Comparison of ENCODE assay signal across 2 cellular contexts in the genomic region with DNA sequence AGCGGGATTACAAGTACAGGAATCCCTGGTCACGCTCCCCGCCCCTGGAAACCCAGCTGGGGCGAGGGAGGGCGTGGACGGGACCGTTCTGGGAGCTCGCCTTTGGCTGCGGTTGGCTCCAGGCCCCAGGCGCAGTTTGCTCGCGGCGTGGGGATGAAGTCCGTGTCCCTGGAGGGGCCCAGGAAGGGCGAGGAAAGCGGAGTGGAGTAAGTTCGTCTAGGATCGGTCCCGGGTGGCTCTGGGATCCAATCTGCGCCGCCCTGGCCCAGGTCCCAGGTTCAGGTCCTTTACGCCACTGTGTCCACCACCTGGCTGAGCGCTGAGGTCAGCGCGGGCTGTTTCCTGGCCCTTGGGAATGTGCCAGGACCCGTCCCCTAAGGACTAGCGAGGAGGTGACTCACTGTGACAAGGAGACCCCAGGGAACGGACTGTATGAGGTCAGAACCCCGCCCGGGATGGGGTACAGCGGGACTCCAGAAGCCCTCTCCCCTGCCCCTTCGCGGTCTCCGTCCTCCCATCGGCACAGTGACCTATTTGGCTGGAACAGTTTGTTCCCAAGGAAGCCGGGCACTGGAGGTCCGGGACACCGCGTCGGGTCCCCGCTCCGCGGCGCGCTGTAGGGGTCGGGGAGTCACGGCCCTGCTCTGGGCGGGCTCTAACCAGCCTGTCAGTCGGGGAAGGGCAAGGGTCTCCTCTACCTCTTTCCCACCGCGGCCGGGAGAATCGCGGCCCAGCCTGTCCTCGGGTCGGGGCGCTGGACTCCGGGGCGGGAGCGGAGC.
TF ChIP-seq lines count a peak whose summit lies in the region.

No MANE protein-coding gene starts in this region.

TF ChIP-seq in HEK293, 187 proteins besides CTCF, POLR2A, EP300 and RAD21 (continued from another document and continues in another):
- TF ChIP-seq, protein P1, sequence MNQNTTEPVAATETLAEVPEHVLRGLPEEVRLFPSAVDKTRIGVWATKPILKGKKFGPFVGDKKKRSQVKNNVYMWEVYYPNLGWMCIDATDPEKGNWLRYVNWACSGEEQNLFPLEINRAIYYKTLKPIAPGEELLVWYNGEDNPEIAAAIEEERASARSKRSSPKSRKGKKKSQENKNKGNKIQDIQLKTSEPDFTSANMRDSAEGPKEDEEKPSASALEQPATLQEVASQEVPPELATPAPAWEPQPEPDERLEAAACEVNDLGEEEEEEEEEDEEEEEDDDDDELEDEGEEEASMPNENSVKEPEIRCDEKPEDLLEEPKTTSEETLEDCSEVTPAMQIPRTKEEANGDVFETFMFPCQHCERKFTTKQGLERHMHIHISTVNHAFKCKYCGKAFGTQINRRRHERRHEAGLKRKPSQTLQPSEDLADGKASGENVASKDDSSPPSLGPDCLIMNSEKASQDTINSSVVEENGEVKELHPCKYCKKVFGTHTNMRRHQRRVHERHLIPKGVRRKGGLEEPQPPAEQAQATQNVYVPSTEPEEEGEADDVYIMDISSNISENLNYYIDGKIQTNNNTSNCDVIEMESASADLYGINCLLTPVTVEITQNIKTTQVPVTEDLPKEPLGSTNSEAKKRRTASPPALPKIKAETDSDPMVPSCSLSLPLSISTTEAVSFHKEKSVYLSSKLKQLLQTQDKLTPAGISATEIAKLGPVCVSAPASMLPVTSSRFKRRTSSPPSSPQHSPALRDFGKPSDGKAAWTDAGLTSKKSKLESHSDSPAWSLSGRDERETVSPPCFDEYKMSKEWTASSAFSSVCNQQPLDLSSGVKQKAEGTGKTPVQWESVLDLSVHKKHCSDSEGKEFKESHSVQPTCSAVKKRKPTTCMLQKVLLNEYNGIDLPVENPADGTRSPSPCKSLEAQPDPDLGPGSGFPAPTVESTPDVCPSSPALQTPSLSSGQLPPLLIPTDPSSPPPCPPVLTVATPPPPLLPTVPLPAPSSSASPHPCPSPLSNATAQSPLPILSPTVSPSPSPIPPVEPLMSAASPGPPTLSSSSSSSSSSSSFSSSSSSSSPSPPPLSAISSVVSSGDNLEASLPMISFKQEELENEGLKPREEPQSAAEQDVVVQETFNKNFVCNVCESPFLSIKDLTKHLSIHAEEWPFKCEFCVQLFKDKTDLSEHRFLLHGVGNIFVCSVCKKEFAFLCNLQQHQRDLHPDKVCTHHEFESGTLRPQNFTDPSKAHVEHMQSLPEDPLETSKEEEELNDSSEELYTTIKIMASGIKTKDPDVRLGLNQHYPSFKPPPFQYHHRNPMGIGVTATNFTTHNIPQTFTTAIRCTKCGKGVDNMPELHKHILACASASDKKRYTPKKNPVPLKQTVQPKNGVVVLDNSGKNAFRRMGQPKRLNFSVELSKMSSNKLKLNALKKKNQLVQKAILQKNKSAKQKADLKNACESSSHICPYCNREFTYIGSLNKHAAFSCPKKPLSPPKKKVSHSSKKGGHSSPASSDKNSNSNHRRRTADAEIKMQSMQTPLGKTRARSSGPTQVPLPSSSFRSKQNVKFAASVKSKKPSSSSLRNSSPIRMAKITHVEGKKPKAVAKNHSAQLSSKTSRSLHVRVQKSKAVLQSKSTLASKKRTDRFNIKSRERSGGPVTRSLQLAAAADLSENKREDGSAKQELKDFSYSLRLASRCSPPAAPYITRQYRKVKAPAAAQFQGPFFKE (tag by site-specific recombination; IDR thresholded peaks at IDR 0.05; ENCODE audit: borderline replicate concordance) = no peak
- no peak; the same call in 1 of the 2 replicates for TF ChIP-seq KLF10 (tag by site-specific recombination; IDR thresholded peaks at IDR 0.05)
- TF ChIP-seq ZNF214 (tag by site-specific recombination; IDR thresholded peaks at IDR 0.05; ENCODE audit: borderline replicate concordance) = no peak
- TF ChIP-seq, protein P2, sequence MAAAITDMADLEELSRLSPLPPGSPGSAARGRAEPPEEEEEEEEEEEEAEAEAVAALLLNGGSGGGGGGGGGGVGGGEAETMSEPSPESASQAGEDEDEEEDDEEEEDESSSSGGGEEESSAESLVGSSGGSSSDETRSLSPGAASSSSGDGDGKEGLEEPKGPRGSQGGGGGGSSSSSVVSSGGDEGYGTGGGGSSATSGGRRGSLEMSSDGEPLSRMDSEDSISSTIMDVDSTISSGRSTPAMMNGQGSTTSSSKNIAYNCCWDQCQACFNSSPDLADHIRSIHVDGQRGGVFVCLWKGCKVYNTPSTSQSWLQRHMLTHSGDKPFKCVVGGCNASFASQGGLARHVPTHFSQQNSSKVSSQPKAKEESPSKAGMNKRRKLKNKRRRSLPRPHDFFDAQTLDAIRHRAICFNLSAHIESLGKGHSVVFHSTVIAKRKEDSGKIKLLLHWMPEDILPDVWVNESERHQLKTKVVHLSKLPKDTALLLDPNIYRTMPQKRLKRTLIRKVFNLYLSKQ (tag by site-specific recombination; IDR thresholded peaks at IDR 0.05; ENCODE audit: borderline replicate concordance) = no peak
- no peak for TF ChIP-seq ZNF155 (tag by site-specific recombination; IDR thresholded peaks at IDR 0.05)
- TF ChIP-seq, protein P3, sequence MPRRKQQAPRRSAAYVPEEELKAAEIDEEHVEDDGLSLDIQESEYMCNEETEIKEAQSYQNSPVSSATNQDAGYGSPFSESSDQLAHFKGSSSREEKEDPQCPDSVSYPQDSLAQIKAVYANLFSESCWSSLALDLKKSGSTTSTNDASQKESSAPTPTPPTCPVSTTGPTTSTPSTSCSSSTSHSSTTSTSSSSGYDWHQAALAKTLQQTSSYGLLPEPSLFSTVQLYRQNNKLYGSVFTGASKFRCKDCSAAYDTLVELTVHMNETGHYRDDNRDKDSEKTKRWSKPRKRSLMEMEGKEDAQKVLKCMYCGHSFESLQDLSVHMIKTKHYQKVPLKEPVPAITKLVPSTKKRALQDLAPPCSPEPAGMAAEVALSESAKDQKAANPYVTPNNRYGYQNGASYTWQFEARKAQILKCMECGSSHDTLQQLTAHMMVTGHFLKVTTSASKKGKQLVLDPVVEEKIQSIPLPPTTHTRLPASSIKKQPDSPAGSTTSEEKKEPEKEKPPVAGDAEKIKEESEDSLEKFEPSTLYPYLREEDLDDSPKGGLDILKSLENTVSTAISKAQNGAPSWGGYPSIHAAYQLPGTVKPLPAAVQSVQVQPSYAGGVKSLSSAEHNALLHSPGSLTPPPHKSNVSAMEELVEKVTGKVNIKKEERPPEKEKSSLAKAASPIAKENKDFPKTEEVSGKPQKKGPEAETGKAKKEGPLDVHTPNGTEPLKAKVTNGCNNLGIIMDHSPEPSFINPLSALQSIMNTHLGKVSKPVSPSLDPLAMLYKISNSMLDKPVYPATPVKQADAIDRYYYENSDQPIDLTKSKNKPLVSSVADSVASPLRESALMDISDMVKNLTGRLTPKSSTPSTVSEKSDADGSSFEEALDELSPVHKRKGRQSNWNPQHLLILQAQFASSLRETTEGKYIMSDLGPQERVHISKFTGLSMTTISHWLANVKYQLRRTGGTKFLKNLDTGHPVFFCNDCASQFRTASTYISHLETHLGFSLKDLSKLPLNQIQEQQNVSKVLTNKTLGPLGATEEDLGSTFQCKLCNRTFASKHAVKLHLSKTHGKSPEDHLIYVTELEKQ (tag by site-specific recombination; IDR thresholded peaks at IDR 0.05; ENCODE audit: borderline replicate concordance) = no peak
- TF ChIP-seq ZNF843 (tag by site-specific recombination; IDR thresholded peaks at IDR 0.05) = peak; percentile 10; the same call in 1 of the 2 replicates
- no peak for TF ChIP-seq SETDB1 (IDR thresholded peaks at IDR 0.05; ENCODE audit: insufficient read length, low read length)
- no peak for TF ChIP-seq ZNF555 (tag by site-specific recombination; conservative IDR thresholded peaks at IDR 0.05)
- no peak for TF ChIP-seq ZNF426 (tag by site-specific recombination; IDR thresholded peaks at IDR 0.05)
- TF ChIP-seq ZNF274 (IDR thresholded peaks at IDR 0.05; ENCODE audit: low read length) = no peak
- TF ChIP-seq ZNF274 (tag by site-specific recombination; IDR thresholded peaks at IDR 0.05; ENCODE audit: borderline replicate concordance) = no peak
- TF ChIP-seq ZNF114 (tag by site-specific recombination; IDR thresholded peaks at IDR 0.05) = no peak
- TF ChIP-seq ZNF677 (tag by site-specific recombination; IDR thresholded peaks at IDR 0.05) = no peak
- TF ChIP-seq ZNF600 (tag by site-specific recombination; IDR thresholded peaks at IDR 0.05) = peak; percentile 15

TF ChIP-seq in HepG2, 621 proteins besides CTCF, POLR2A, EP300 and RAD21 (continued from another document):
- TF ChIP-seq, protein P4, sequence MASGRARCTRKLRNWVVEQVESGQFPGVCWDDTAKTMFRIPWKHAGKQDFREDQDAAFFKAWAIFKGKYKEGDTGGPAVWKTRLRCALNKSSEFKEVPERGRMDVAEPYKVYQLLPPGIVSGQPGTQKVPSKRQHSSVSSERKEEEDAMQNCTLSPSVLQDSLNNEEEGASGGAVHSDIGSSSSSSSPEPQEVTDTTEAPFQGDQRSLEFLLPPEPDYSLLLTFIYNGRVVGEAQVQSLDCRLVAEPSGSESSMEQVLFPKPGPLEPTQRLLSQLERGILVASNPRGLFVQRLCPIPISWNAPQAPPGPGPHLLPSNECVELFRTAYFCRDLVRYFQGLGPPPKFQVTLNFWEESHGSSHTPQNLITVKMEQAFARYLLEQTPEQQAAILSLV (CRISPR knock-in tag; IDR thresholded peaks at IDR 0.05; ENCODE audit: borderline replicate concordance) = no peak
- TF ChIP-seq ZFP90 (CRISPR knock-in tag; IDR thresholded peaks at IDR 0.05; ENCODE audit: borderline replicate concordance) (no peak; the same call in 1 of the 2 replicates), ZNF20 (CRISPR knock-in tag; IDR thresholded peaks at IDR 0.05) (no peak), PHF8 (CRISPR knock-in tag; IDR thresholded peaks at IDR 0.05) (0 out of 2 replicates have a peak, but pooled peaks have one; percentile 16), ZNF33A (CRISPR knock-in tag; IDR thresholded peaks at IDR 0.05; ENCODE audit: borderline replicate concordance) (0 out of 2 replicates have a peak, but pooled peaks have one; percentile 88), ZNF572 (CRISPR knock-in tag; IDR thresholded peaks at IDR 0.05) (no peak), PHF21A (CRISPR knock-in tag; IDR thresholded peaks at IDR 0.05) (peak; percentile 52), MEIS2 (CRISPR knock-in tag; IDR thresholded peaks at IDR 0.05) (peak; percentile 10; the same call in 1 of the 2 replicates), ARNTL (CRISPR knock-in tag; IDR thresholded peaks at IDR 0.05) (no peak), AGO2 (optimal IDR thresholded peaks at IDR 0.05; ENCODE audit: low read depth, low read length) (peak; percentile 98), ZNF615 (CRISPR knock-in tag; IDR thresholded peaks at IDR 0.05; ENCODE audit: borderline replicate concordance) (no peak; the same call in 1 of the 2 replicates), TGIF2 (CRISPR knock-in tag; IDR thresholded peaks at IDR 0.05) (no peak), NKX3-1 (CRISPR knock-in tag; IDR thresholded peaks at IDR 0.05) (peak; percentile 34; the same call in 1 of the 2 replicates), ZNF713 (CRISPR knock-in tag; IDR thresholded peaks at IDR 0.05) (no peak), RBM39 (IDR thresholded peaks at IDR 0.05; ENCODE audit: low read depth, low read length, poor library complexity, severe bottlenecking) (peak; percentile 7)
- TF ChIP-seq, protein P5, sequence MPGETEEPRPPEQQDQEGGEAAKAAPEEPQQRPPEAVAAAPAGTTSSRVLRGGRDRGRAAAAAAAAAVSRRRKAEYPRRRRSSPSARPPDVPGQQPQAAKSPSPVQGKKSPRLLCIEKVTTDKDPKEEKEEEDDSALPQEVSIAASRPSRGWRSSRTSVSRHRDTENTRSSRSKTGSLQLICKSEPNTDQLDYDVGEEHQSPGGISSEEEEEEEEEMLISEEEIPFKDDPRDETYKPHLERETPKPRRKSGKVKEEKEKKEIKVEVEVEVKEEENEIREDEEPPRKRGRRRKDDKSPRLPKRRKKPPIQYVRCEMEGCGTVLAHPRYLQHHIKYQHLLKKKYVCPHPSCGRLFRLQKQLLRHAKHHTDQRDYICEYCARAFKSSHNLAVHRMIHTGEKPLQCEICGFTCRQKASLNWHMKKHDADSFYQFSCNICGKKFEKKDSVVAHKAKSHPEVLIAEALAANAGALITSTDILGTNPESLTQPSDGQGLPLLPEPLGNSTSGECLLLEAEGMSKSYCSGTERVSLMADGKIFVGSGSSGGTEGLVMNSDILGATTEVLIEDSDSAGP (CRISPR knock-in tag; IDR thresholded peaks at IDR 0.05; ENCODE audit: borderline replicate concordance) = peak; percentile 86
- TF ChIP-seq, protein P6, sequence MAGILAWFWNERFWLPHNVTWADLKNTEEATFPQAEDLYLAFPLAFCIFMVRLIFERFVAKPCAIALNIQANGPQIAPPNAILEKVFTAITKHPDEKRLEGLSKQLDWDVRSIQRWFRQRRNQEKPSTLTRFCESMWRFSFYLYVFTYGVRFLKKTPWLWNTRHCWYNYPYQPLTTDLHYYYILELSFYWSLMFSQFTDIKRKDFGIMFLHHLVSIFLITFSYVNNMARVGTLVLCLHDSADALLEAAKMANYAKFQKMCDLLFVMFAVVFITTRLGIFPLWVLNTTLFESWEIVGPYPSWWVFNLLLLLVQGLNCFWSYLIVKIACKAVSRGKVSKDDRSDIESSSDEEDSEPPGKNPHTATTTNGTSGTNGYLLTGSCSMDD (CRISPR knock-in tag; IDR thresholded peaks at IDR 0.05) = no peak
- TF ChIP-seq, protein P7, sequence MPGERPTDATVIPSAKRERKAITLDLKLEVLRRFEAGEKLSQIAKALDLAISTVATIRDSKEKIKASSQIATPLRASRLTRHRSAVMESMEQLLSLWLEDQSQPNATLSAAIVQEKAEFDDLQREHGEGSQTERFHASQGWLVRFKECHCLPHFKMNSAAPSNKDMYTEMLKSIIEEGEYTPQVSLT (CRISPR knock-in tag; IDR thresholded peaks at IDR 0.05; ENCODE audit: borderline replicate concordance, low read depth) = no peak
- TF ChIP-seq, protein P8, sequence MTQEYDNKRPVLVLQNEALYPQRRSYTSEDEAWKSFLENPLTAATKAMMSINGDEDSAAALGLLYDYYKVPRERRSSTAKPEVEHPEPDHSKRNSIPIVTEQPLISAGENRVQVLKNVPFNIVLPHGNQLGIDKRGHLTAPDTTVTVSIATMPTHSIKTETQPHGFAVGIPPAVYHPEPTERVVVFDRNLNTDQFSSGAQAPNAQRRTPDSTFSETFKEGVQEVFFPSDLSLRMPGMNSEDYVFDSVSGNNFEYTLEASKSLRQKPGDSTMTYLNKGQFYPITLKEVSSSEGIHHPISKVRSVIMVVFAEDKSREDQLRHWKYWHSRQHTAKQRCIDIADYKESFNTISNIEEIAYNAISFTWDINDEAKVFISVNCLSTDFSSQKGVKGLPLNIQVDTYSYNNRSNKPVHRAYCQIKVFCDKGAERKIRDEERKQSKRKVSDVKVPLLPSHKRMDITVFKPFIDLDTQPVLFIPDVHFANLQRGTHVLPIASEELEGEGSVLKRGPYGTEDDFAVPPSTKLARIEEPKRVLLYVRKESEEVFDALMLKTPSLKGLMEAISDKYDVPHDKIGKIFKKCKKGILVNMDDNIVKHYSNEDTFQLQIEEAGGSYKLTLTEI (CRISPR knock-in tag; conservative IDR thresholded peaks at IDR 0.05) = no peak
TF ChIP-seq in HepG2: peak in this region for 87.
